1 cellular context compared by ENCODE assay signal in genomic region chr5:124649548-124650501, GRCh38.
TF ChIP-seq lines count a peak whose summit lies in the region.

No MANE protein-coding gene starts in this region.

TF ChIP-seq in GM12878, 131 proteins besides CTCF, POLR2A, EP300 and RAD21 (continued from another document and continues in another):
- TF ChIP-seq PRDM15 (CRISPR knock-in tag; IDR thresholded peaks at IDR 0.05) = no peak
- peak; percentile 85 for TF ChIP-seq BMI1 (IDR thresholded peaks at IDR 0.05; ENCODE audit: borderline replicate concordance)
- TF ChIP-seq PAX8 (IDR thresholded peaks at IDR 0.05) = no peak
- peak; percentile 29; the same call in 1 of the 2 replicates for TF ChIP-seq ELK1 (IDR thresholded peaks at IDR 0.05; ENCODE audit: low read depth, low read length)
- TF ChIP-seq HDAC6 (IDR thresholded peaks at IDR 0.05; ENCODE audit: unreplicated experiment) = no peak
- TF ChIP-seq MLLT1 (IDR thresholded peaks at IDR 0.05) = peak; percentile 97
- peak; percentile 72 for TF ChIP-seq NR2F1 (conservative IDR thresholded peaks at IDR 0.05)
- TF ChIP-seq ZNF687 (IDR thresholded peaks at IDR 0.05) = no peak
- no peak for TF ChIP-seq HDGF (IDR thresholded peaks at IDR 0.05)
- no peak for TF ChIP-seq EGR1 (IDR thresholded peaks at IDR 0.05; ENCODE audit: borderline replicate concordance in 1 of 2, low read depth in 2 of 2, low read length in 2 of 2)
- peak; percentile 84 for TF ChIP-seq ZNF217 (IDR thresholded peaks at IDR 0.05)
- 0 out of 2 replicates have a peak, but pooled peaks have one; percentile 65 for TF ChIP-seq MYB (IDR thresholded peaks at IDR 0.05; ENCODE audit: borderline replicate concordance, low read depth, low read length)
- peak; percentile 66 for TF ChIP-seq PML (IDR thresholded peaks at IDR 0.05; ENCODE audit: low read length)
- no peak for TF ChIP-seq E2F8 (IDR thresholded peaks at IDR 0.05; ENCODE audit: low read depth, partially characterized antibody)
- 0 out of 2 replicates have a peak, but pooled peaks have one; percentile 9 for TF ChIP-seq ZNF24 (IDR thresholded peaks at IDR 0.05)
- peak; percentile 94 for TF ChIP-seq TCF12 (IDR thresholded peaks at IDR 0.05; ENCODE audit: low read depth, low read length)
- peak; percentile 86 for TF ChIP-seq MXI1 (IDR thresholded peaks at IDR 0.05; ENCODE audit: low read depth, low read length)
- peak; percentile 36 for TF ChIP-seq KLF5 (IDR thresholded peaks at IDR 0.05; ENCODE audit: partially characterized antibody)
- TF ChIP-seq ZSCAN29 (IDR thresholded peaks at IDR 0.05) = peak; percentile 1; the same call in 1 of the 2 replicates
- no peak for TF ChIP-seq ZNF207 (IDR thresholded peaks at IDR 0.05; ENCODE audit: borderline replicate concordance)
- no peak for TF ChIP-seq ZZZ3 (IDR thresholded peaks at IDR 0.05; ENCODE audit: control insufficient read depth, insufficient read length, low read depth)
- TF ChIP-seq ATF2 (IDR thresholded peaks at IDR 0.05; ENCODE audit: low read length) = peak; percentile 94
- TF ChIP-seq ATF3 (IDR thresholded peaks at IDR 0.05; ENCODE audit: borderline replicate concordance, extremely low read depth, low read depth, low read length) = peak; percentile 56; the same call in 1 of the 2 replicates
- no peak for TF ChIP-seq FOS (IDR thresholded peaks at IDR 0.05; ENCODE audit: borderline replicate concordance, extremely low read depth, insufficient read length)
- peak; percentile 92 for TF ChIP-seq PAX5 (IDR thresholded peaks at IDR 0.05; ENCODE audit: borderline replicate concordance, low read depth, low read length)
- TF ChIP-seq RBBP5 (conservative IDR thresholded peaks at IDR 0.05) = no peak
- TF ChIP-seq SMAD5 (IDR thresholded peaks at IDR 0.05; ENCODE audit: low read depth) = no peak
- peak; percentile 88 for TF ChIP-seq EED (IDR thresholded peaks at IDR 0.05; ENCODE audit: low read depth)
- peak; percentile 84 for TF ChIP-seq STAT3 (IDR thresholded peaks at IDR 0.05; ENCODE audit: low read depth, low read length)
- 0 out of 2 replicates have a peak, but pooled peaks have one; percentile 31 for TF ChIP-seq RCOR1 (conservative IDR thresholded peaks at IDR 0.05; ENCODE audit: low read depth, low read length)
- TF ChIP-seq YBX1 (IDR thresholded peaks at IDR 0.05) = no peak
- peak; percentile 49; the same call in 1 of the 2 replicates for TF ChIP-seq ASH2L (IDR thresholded peaks at IDR 0.05; ENCODE audit: borderline replicate concordance, low read depth)
- TF ChIP-seq SMARCA5 (IDR thresholded peaks at IDR 0.05) = peak; percentile 96
- TF ChIP-seq SREBF2 (IDR thresholded peaks at IDR 0.05; ENCODE audit: low read length) = no peak
- TF ChIP-seq ATF7 (IDR thresholded peaks at IDR 0.05; ENCODE audit: low read depth) = peak; percentile 91
- peak; percentile 55 for TF ChIP-seq BCL3 (IDR thresholded peaks at IDR 0.05; ENCODE audit: borderline replicate concordance, insufficient read depth, low read depth, low read length, poor library complexity, severe bottlenecking)
- peak; percentile 92 for TF ChIP-seq BCL11A (IDR thresholded peaks at IDR 0.05; ENCODE audit: low read depth, low read length)
- TF ChIP-seq FOXM1 (IDR thresholded peaks at IDR 0.05; ENCODE audit: low read depth, low read length) = peak; percentile 93
- TF ChIP-seq RFX5 (IDR thresholded peaks at IDR 0.05; ENCODE audit: low read depth, low read length) = peak; percentile 28; the same call in 1 of the 2 replicates
- peak; percentile 89 for TF ChIP-seq NRF1 (conservative IDR thresholded peaks at IDR 0.05; ENCODE audit: low read depth, low read length)
- no peak for TF ChIP-seq LARP7 (IDR thresholded peaks at IDR 0.05)
- no peak for TF ChIP-seq E2F4 (IDR thresholded peaks at IDR 0.05; ENCODE audit: low read depth, low read length)
